28 cellular contexts compared by ENCODE assay signal in the genomic region with DNA sequence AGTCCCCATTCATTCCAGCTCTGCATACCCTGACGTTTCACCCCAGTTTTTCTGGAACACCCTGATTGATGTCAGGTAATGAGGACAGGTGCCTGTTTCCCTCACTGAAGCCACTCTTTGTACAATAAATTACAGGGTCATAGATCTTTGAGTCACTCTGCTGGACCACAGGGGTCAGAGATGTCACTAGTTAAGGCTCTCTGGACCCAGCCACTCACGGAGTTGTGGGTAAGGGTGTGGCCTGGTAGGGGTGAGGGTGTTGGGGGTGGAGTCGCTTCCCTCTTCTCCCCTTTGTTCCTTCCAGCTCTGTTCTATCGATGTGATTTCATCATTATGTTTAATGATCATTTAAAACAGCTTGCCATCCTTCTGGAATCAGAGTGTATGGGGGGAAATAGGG. TPM values are rescaled to one million over a fixed set of nuclear protein-coding genes. Genes with fewer than 3 reads are reported as not detected.
DNase-seq lines count a peak whose midpoint lies in the region; ATAC-seq and TF ChIP-seq lines count a peak whose summit lies in the region.
"Had no signal": no experiment of that assay in that cellular context is flagged by ENCODE, and none has a peak within 500 bp of the region (broad histone marks: within the 10 kb centered on the region; RNA-seq: fewer than 3 reads in every experiment).

No MANE protein-coding gene starts in this region.

- no peaks in the 10 kb centered on the region for H3K4me1 ChIP-seq in upper lobe of right lung

- peak overlapping the region; percentile 9 for H3K27ac Mint-ChIP-seq in central memory CD8-positive, alpha-beta T cell (ENCODE audit: low read depth)
- H3K27ac Mint-ChIP-seq in activated naive CD4-positive, alpha-beta T cell treated with anti-CD3 and anti-CD28 coated beads, Interleukin-2, amount 50 U/mL, for 72 hours = no peak overlapping the region
- H3K27ac Mint-ChIP-seq: CD4-positive, alpha-beta memory T cell had no signal

- H3K9me3 Mint-ChIP-seq in central memory CD8-positive, alpha-beta T cell = no peaks in the 10 kb centered on the region
- no peaks in the 10 kb centered on the region for H3K9me3 Mint-ChIP-seq in activated naive CD4-positive, alpha-beta T cell treated with anti-CD3 and anti-CD28 coated beads, Interleukin-2, amount 50 U/mL, for 72 hours
- H3K9me3 Mint-ChIP-seq: CD4-positive, alpha-beta memory T cell; IgD-negative memory B cell had no signal

- intact Hi-C loops in upper lobe of right lung (cut with DNase I) = no loop called here

- no peak for ATAC-seq in central memory CD8-positive, alpha-beta T cell (replicated peaks; ENCODE audit: extremely low read depth, poor library complexity, severe bottlenecking)
- no peak for ATAC-seq in upper lobe of right lung
- ATAC-seq in activated naive CD4-positive, alpha-beta T cell treated with anti-CD3 and anti-CD28 coated beads, Interleukin-2, amount 50 U/mL, for 72 hours = no peak
- ATAC-seq: GM12878 had no signal

- TF ChIP-seq CTCF in upper lobe of right lung (IDR thresholded peaks at IDR 0.05) = no peak

- H3K4me3 Mint-ChIP-seq in central memory CD8-positive, alpha-beta T cell = no peak overlapping the region
- H3K4me3 Mint-ChIP-seq: CD4-positive, alpha-beta memory T cell; IgD-negative memory B cell had no signal

- H3K36me3 Mint-ChIP-seq in central memory CD8-positive, alpha-beta T cell (ENCODE audit: insufficient read depth) = no peaks in the 10 kb centered on the region
- H3K36me3 Mint-ChIP-seq in activated naive CD4-positive, alpha-beta T cell treated with anti-CD3 and anti-CD28 coated beads, Interleukin-2, amount 50 U/mL, for 72 hours = no peaks in the 10 kb centered on the region
- H3K36me3 Mint-ChIP-seq: CD4-positive, alpha-beta memory T cell had no signal

- no peak overlapping the region for H3K27ac ChIP-seq in upper lobe of right lung

- H3K4me3 ChIP-seq in upper lobe of right lung = no peak overlapping the region
- H3K4me3 ChIP-seq: GM12878 had no signal

- no peaks in the 10 kb centered on the region for H3K27me3 ChIP-seq in upper lobe of right lung

- H3K9me3 ChIP-seq in upper lobe of right lung = no peaks in the 10 kb centered on the region

- peak; percentile 15 for DNase-seq in LHCN-M2 (ENCODE audit: low read depth)
- DNase-seq in SW480 (ENCODE audit: low spot score) = peak; percentile 58
- no peak for DNase-seq in central memory CD8-positive, alpha-beta T cell (ENCODE audit: low spot score in 2 of 2)
- no peak for DNase-seq in upper lobe of right lung
- DNase-seq in activated naive CD4-positive, alpha-beta T cell treated with anti-CD3 and anti-CD28 coated beads, Interleukin-2, amount 50 U/mL, for 72 hours (ENCODE audit: low spot score in 2 of 2) = no peak
- no peak for DNase-seq in NCI-H82 (lab: John Stamatoyannopoulos, UW)
- DNase-seq in MV-4-11 (lab: John Stamatoyannopoulos, UW) = no peak
- DNase-seq: C1 segment of cervical spinal cord; CD4-positive, alpha-beta memory T cell; COR-L47; DMS79; EL; GDM1; HCEC 1CT; NCI-H1105 treated with DMSO at 0.1 percent for 48 hours; NCI-H146; NCI-H1930; NCI-H2107; NCI-H524; NCI-H748 treated with DMSO at 0.1 percent for 48 hours; Right ventricle myocardium superior; RPMI8226 had no signal

- peaks cover 53% of the 10 kb centered on the region for H3K27me3 Mint-ChIP-seq in central memory CD8-positive, alpha-beta T cell

- peaks cover 10% of the 10 kb centered on the region for H3K4me1 Mint-ChIP-seq in central memory CD8-positive, alpha-beta T cell

- no peaks in the 10 kb centered on the region for H3K36me3 ChIP-seq in upper lobe of right lung

RNA-seq across cellular contexts. Expression of a gene that starts 0.5 kb away (rescaled TPM):
- total RNA-seq in LHCN-M2 (2014; rRNA removed) = not detected in 2 replicates
- polyA plus RNA-seq in LHCN-M2 (2012) = not detected
- not detected for total RNA-seq in upper lobe of right lung
- total RNA-seq in activated naive CD4-positive, alpha-beta T cell treated with anti-CD3 and anti-CD28 coated beads, Interleukin-2, amount 50 U/mL, for 72 hours = not detected
- total RNA-seq: A673; CD4-positive, alpha-beta memory T cell; GM12878; H1; MCF 10A; Right ventricle myocardium superior; SK-MEL-5 had no signal
- polyA plus RNA-seq: CD4-positive, alpha-beta memory T cell; GM12878; H1; IgD-negative memory B cell had no signal

RNA-seq across cellular contexts. Expression of a gene that starts 13.5 kb away (rescaled TPM):
- not detected in 2 replicates for total RNA-seq in LHCN-M2 (2014; rRNA removed)
- polyA plus RNA-seq in LHCN-M2 (2012) = not detected
- not detected for total RNA-seq in upper lobe of right lung
- total RNA-seq in activated naive CD4-positive, alpha-beta T cell treated with anti-CD3 and anti-CD28 coated beads, Interleukin-2, amount 50 U/mL, for 72 hours = not detected
- total RNA-seq: A673; CD4-positive, alpha-beta memory T cell; GM12878; H1; MCF 10A; Right ventricle myocardium superior; SK-MEL-5 had no signal
- polyA plus RNA-seq: CD4-positive, alpha-beta memory T cell; GM12878; H1; IgD-negative memory B cell had no signal

RNA-seq across cellular contexts. Expression of a gene that starts 28.3 kb away (rescaled TPM):
- total RNA-seq in LHCN-M2 (2014; rRNA removed) (not detected in 2 replicates), upper lobe of right lung (not detected)
- not detected for polyA plus RNA-seq in LHCN-M2 (2012)
- total RNA-seq in activated naive CD4-positive, alpha-beta T cell treated with anti-CD3 and anti-CD28 coated beads, Interleukin-2, amount 50 U/mL, for 72 hours = not detected
- total RNA-seq: A673; CD4-positive, alpha-beta memory T cell; GM12878; H1; MCF 10A; Right ventricle myocardium superior; SK-MEL-5 had no signal
- polyA plus RNA-seq: CD4-positive, alpha-beta memory T cell; GM12878; H1; IgD-negative memory B cell had no signal

Comparison
In these comparisons a context has a peak if more than half of its experiments do, and no peak if none do; other contexts are left out.
1. DNase-seq: peak in LHCN-M2 (single experiment) and SW480 (single experiment); none in central memory CD8-positive, alpha-beta T cell (0 of 2), upper lobe of right lung (single experiment), activated naive CD4-positive, alpha-beta T cell treated with anti-CD3 and anti-CD28 coated beads, Interleukin-2, amount 50 U/mL, for 72 hours (0 of 2), NCI-H82 (single experiment) and MV-4-11 (single experiment).